14 cellular contexts compared by ENCODE assay signal in genomic region chr19:2394669-2395292, GRCh38. TPM values are rescaled to one million over a fixed set of nuclear protein-coding genes. Genes with fewer than 3 reads are reported as not detected.
DNase-seq lines count a peak whose midpoint lies in the region; ATAC-seq, FAIRE-seq and TF ChIP-seq lines count a peak whose summit lies in the region.
"Had no signal": no experiment of that assay in that cellular context is flagged by ENCODE, and none has a peak within 500 bp of the region (broad histone marks: within the 10 kb centered on the region; RNA-seq: fewer than 3 reads in every experiment).

No MANE protein-coding gene starts in this region.

- H3K4me1 ChIP-seq in K562 (replicated peaks in 1 of 2; ENCODE audit: control insufficient read depth in 2 of 2, insufficient read depth in 2 of 2, low read length in 2 of 2), result peaks cover 0 to 18% of the 10 kb centered on the region in 2 experiments; a peak in 2 of 5 replicates
- H3K4me1 ChIP-seq in spleen, result peaks cover 0 to 36% (median 15%) of the 10 kb centered on the region in 6 donors
- H3K4me1 ChIP-seq: suprapubic skin had no signal

- H3K4me1 Mint-ChIP-seq in Calu3 (ENCODE audit: low read depth, unreplicated experiment), result peaks cover 8% of the 10 kb centered on the region

- H3K9ac ChIP-seq in K562 (ENCODE audit: insufficient read depth in 1 of 2, low read depth in 2 of 2, low read length in 2 of 2), result no peak overlapping the region

- H3K9me3 ChIP-seq in K562 (replicated peaks; ENCODE audit: control insufficient read depth, insufficient read depth, low read depth, low read length) (no peaks in the 10 kb centered on the region; the same call in none of the 2 replicates), spleen (peaks cover 0 to 3% (median 0%) of the 10 kb centered on the region in 8 donors)
- H3K9me3 ChIP-seq: suprapubic skin had no signal

- POLR2A ChIA-PET in K562 (lab: Yijun Ruan, JAX), result interaction anchor here (0.8 kb wide), 1 partner anchor 14 kb away, joined by 3 read pairs; no protein-coding TSS in a partner anchor

- TF ChIP-seq RAD21 in K562 (CRISPR knock-in tag; conservative IDR thresholded peaks at IDR 0.05 in 1 of 2, IDR thresholded peaks at IDR 0.05 in 1 of 2), result no peak

- H3K27me3 Mint-ChIP-seq in Calu3 (ENCODE audit: unreplicated experiment), result peaks cover 11% of the 10 kb centered on the region

- no peaks in the 10 kb centered on the region for H3K9me3 Mint-ChIP-seq in Calu3 (ENCODE audit: low read depth, unreplicated experiment)

- H3K27ac Mint-ChIP-seq in Calu3 (ENCODE audit: unreplicated experiment), result no peak overlapping the region

- no peaks in the 10 kb centered on the region for H3K79me2 ChIP-seq in K562 (ENCODE audit: control insufficient read depth, insufficient read depth, low read length)

- H3K27ac ChIP-seq in K562 (ENCODE audit: extremely low read depth, low read depth, low read length) (no peak overlapping the region), spleen (peak overlapping the region in 5 of 8 donors; percentile 25 to 79 (median 63))
- H3K27ac ChIP-seq: suprapubic skin had no signal

- in situ Hi-C loops in K562 (cut with MboI), result loop anchor here (5.0 kb wide), 1 partner anchor 157 kb away; the partner anchor contains the start of genes PLEKHJ1 and SF3A2

- CTCF ChIA-PET in K562 (lab: Yijun Ruan, JAX; ENCODE audit: low intra/inter-chr PET ratio) (interaction anchor here (0.9 kb wide), 1 partner anchor 120 kb away, joined by 5 read pairs; no protein-coding TSS in a partner anchor), Calu3 (lab: Charles Lee) (no interaction called here)

- intact Hi-C loops in K562 (cut with micrococcal nuclease), result loop anchor here (5.0 to 10.0 kb wide), 2 partner anchors 220 to 242 kb away; partner anchors contain the start of gene AP3D1
- intact Hi-C loops in spleen (cut with DNase I; ENCODE audit: low total_unique reads), result loop anchor here (5.0 kb wide), 1 partner anchor 157 kb away; the partner anchor contains the start of genes PLEKHJ1 and SF3A2
- intact Hi-C loops in lower leg skin (cut with DNase I; ENCODE audit: low total_unique reads), result loop anchor here (10.0 kb wide), 1 partner anchor 120 kb away; no protein-coding TSS in a partner anchor
- intact Hi-C loops in Calu3 (cut with micrococcal nuclease; ENCODE audit: unreplicated experiment), result loop anchor here (5.0 kb wide), 1 partner anchor 237 kb away; no protein-coding TSS in a partner anchor

- TF ChIP-seq POLR2A in K562 (conservative IDR thresholded peaks at IDR 0.05) (no peak), spleen (IDR thresholded peaks at IDR 0.05) (no peak), lower leg skin (IDR thresholded peaks at IDR 0.05) (no peak)

- H3K9me1 ChIP-seq in K562 (ENCODE audit: control insufficient read depth, insufficient read depth, low read length), result no peaks in the 10 kb centered on the region

- no peaks in the 10 kb centered on the region for H3K36me3 Mint-ChIP-seq in Calu3 (ENCODE audit: insufficient read depth, unreplicated experiment)

- H3K27me3 ChIP-seq in K562 (ENCODE audit: control insufficient read depth in 2 of 2, insufficient read depth in 2 of 2, low read length in 2 of 2) (no peaks in the 10 kb centered on the region), spleen (replicated peaks in 1 of 7) (no peaks in the 10 kb centered on the region)

- H3K4me3 Mint-ChIP-seq in Calu3 (ENCODE audit: low read depth, unreplicated experiment), result no peak overlapping the region

- ATAC-seq in GM18517 (IDR thresholded peaks at IDR 0.05; ENCODE audit: unreplicated experiment) (peak; percentile 42), K562 (no peak), GM21619 (IDR thresholded peaks at IDR 0.05; ENCODE audit: unreplicated experiment) (no peak)

- TF ChIP-seq CTCF in K562 (IDR thresholded peaks at IDR 0.05 in 2 of 3, conservative IDR thresholded peaks at IDR 0.05 in 1 of 3; ENCODE audit: insufficient read depth in 2 of 3, low read depth in 1 of 3, low read length in 3 of 3), result no peak
- TF ChIP-seq CTCF in spleen (IDR thresholded peaks at IDR 0.05 in 8 of 11, conservative IDR thresholded peaks at IDR 0.05 in 3 of 11), result no peak
- TF ChIP-seq CTCF in lower leg skin (IDR thresholded peaks at IDR 0.05), result no peak
- TF ChIP-seq CTCF in Calu3 (IDR thresholded peaks at IDR 0.05; ENCODE audit: unreplicated experiment), result no peak

- no peak for TF ChIP-seq EP300 in K562 (IDR thresholded peaks at IDR 0.05; ENCODE audit: low read length)

- no peak overlapping the region for H3K4me2 ChIP-seq in K562 (ENCODE audit: insufficient read depth, low read length)

- no peaks in the 10 kb centered on the region for H4K20me1 ChIP-seq in K562 (replicated peaks; ENCODE audit: control insufficient read depth, insufficient read depth, low read length)

- H3K36me3 ChIP-seq in K562 (ENCODE audit: control insufficient read depth, insufficient read depth, low read length), result no peaks in the 10 kb centered on the region
- no peaks in the 10 kb centered on the region for H3K36me3 ChIP-seq in spleen
- H3K36me3 ChIP-seq: suprapubic skin had no signal

- BruUV-seq in K562 (replicated peaks; lab: Mats Ljungman, UMichigan), result no TSS peak
- BruUV-seq in Calu3 (replicated peaks; lab: Mats Ljungman, UMichigan), result no TSS peak

- no peak for FAIRE-seq in K562 (lab: Jason Lieb, UNC)

- WGBS in K562 (ENCODE audit: insufficient coverage, low coverage, missing lambda C conversion rate), result 63% methylated on average over 18 of the region's 20 CpGs
- 38 to 63% (median 53%) methylated on average over 19 to 20 of the region's 20 CpGs for WGBS in spleen, 5 donors
- 75 to 76% methylated on average over 20 of the region's 20 CpGs for WGBS in lower leg skin, 2 donors

- H3K4me3 ChIP-seq in K562 (no peak overlapping the region), spleen (peak overlapping the region in 4 of 8 donors; percentile 1 to 54 (median 16)), lower leg skin (ENCODE audit: low read depth, poor library complexity, severe bottlenecking) (no peak overlapping the region)
- H3K4me3 ChIP-seq: suprapubic skin had no signal

- peak overlapping the region; percentile 47 for H2AFZ ChIP-seq in K562 (ENCODE audit: low read depth, low read length)

- DNase-seq in MV-4-11 (lab: John Stamatoyannopoulos, UW) (peak; percentile 97), K562 (ENCODE audit: extremely low read depth in 1 of 4, low spot score in 3 of 4) (no peak), spleen (no peak), lower leg skin (ENCODE audit: low spot score in 2 of 2) (no peak), Calu3 (no peak)
- DNase-seq: activated T-cell treated with anti-CD3 and anti-CD28 coated beads, Interleukin-2, amount 50 U/mL, for 48 hours; DMS79; NCI-H82; occipital lobe had no signal

RNA-seq across cellular contexts. Expression of gene TIMM13, which starts 32.6 kb away (rescaled TPM):
- total RNA-seq in K562 (2011; cell fraction: chromatin; rRNA removed; ENCODE audit: low replicate concordance), result 33.4 and 83.5 TPM in 2 replicates
- total RNA-seq in K562 (2011; cell fraction: nucleolus; rRNA removed), result 50.0 and 67.9 TPM in 2 replicates
- total RNA-seq in K562 (2011; cell fraction: nucleoplasm; rRNA removed), result 30.1 and 33.7 TPM in 2 replicates
- total RNA-seq in K562 (2014; rRNA removed) (112 and 140 TPM in 2 replicates), K562 (2014; rRNA removed; fragmentation: Illumina TruSeq; extraction: Trizol) (13.8 and 18.7 TPM in 2 replicates), K562 (2015; rRNA removed; fragmentation: Illumina TruSeq; extraction: Trizol) (81.1 and 90.4 TPM in 2 replicates), K562 (2021) (215 and 235 TPM in 2 replicates), spleen (10 to 100 TPM; 21.1 to 59.3 (median 44.2) TPM), lower leg skin (10 to 100 TPM; 34.2 to 52.8 (median 44.9) TPM), Calu3 (2022) (75.8 and 81.8 TPM in 2 replicates)
- polyA plus RNA-seq in K562 (2011; rRNA removed) (35.0 and 50.3 TPM in 2 replicates), K562 (2014; fragmentation: Illumina TruSeq; extraction: Trizol) (20.3 and 68.0 TPM in 2 replicates), K562 (2014; fragmentation: Nextera tagmentation; extraction: Ambion mirVana) (10 to 100 TPM; 17.6 to 71.8 TPM), K562 (2014; rRNA removed) (105 and 132 TPM in 2 replicates), spleen (10 to 100 TPM; 39.5 to 87.5 (median 84.1) TPM)
- 77.5 and 236 TPM in 2 replicates for polyA plus RNA-seq in K562 (2011; cell fraction: cytosol; rRNA removed)
- 41.8 and 63.1 TPM in 2 replicates for polyA plus RNA-seq in K562 (2011; cell fraction: nucleus; rRNA removed)
- 83.8 and 112 TPM in 2 replicates for polyA plus RNA-seq in K562 (2012)
- polyA minus RNA-seq in K562 (2011; rRNA and poly(A)+ RNA removed), result 4.1 and 9.6 TPM in 2 replicates
- polyA minus RNA-seq in K562 (2011; cell fraction: cytosol; rRNA and poly(A)+ RNA removed), result 27.2 and 34.0 TPM in 2 replicates
- polyA minus RNA-seq in K562 (2011; cell fraction: nucleus; rRNA and poly(A)+ RNA removed), result 18.0 and 20.1 TPM in 2 replicates

RNA-seq across cellular contexts. Expression of gene TMPRSS9, which starts 34.7 kb away (rescaled TPM):
- total RNA-seq in K562 (2011; cell fraction: chromatin; rRNA removed; ENCODE audit: low replicate concordance), result 1.7 TPM in 1 of 2 replicates, not detected in the other
- 0.33 and 0.66 TPM in 2 replicates for total RNA-seq in K562 (2011; cell fraction: nucleolus; rRNA removed)
- total RNA-seq in K562 (2011; cell fraction: nucleoplasm; rRNA removed), result 0.15 TPM in 1 of 2 replicates, not detected in the other
- total RNA-seq in K562 (2014; rRNA removed) (not detected in 2 replicates), K562 (2014; rRNA removed; fragmentation: Illumina TruSeq; extraction: Trizol) (not detected in 2 replicates), K562 (2015; rRNA removed; fragmentation: Illumina TruSeq; extraction: Trizol) (not detected in 2 replicates), K562 (2021) (0.11 TPM in 1 of 2 replicates, not detected in the other), spleen (1 to 10 TPM; 1.3 to 4.0 (median 2.9) TPM), lower leg skin (not detected), Calu3 (2022) (not detected in 2 replicates)
- polyA plus RNA-seq in K562 (2011; rRNA removed) (0.01 TPM in 1 of 2 replicates, not detected in the other), K562 (2014; fragmentation: Illumina TruSeq; extraction: Trizol) (not detected in 2 replicates), K562 (2014; fragmentation: Nextera tagmentation; extraction: Ambion mirVana) (not detected), K562 (2014; rRNA removed) (0.03 TPM in 1 of 2 replicates, not detected in the other), spleen (1 to 10 TPM in 2 of 3 donors, under 1 TPM in 1; 0.70 to 4.3 (median 1.1) TPM)
- polyA plus RNA-seq in K562 (2011; cell fraction: cytosol; rRNA removed), result 0.03 TPM in 1 of 2 replicates, not detected in the other
- polyA plus RNA-seq in K562 (2011; cell fraction: nucleus; rRNA removed), result 0.04 and 0.24 TPM in 2 replicates
- 0.34 and 2.1 TPM in 2 replicates for polyA plus RNA-seq in K562 (2012)
- polyA minus RNA-seq in K562 (2011; rRNA and poly(A)+ RNA removed), result not detected in 2 replicates
- polyA minus RNA-seq in K562 (2011; cell fraction: cytosol; rRNA and poly(A)+ RNA removed), result not detected in 2 replicates
- polyA minus RNA-seq in K562 (2011; cell fraction: nucleus; rRNA and poly(A)+ RNA removed), result 0.11 TPM in 1 of 2 replicates, not detected in the other
- total RNA-seq: fibroblast of lung, M059J, suprapubic skin had no signal
- polyA plus RNA-seq: fibroblast of lung had no signal
